In genomic region chr2:214450118-214450894, GRCh38 we compare ENCODE assay signal across 1 cellular context.
TF ChIP-seq lines count a peak whose summit lies in the region.

No MANE protein-coding gene starts in this region.

TF ChIP-seq in WTC11, 78 proteins besides CTCF, POLR2A, EP300 and RAD21 (continued from another document):
- TF ChIP-seq ARID4B (CRISPR knock-in tag; IDR thresholded peaks at IDR 0.05; ENCODE audit: borderline replicate concordance) (no peak), MXD4 (CRISPR knock-in tag; IDR thresholded peaks at IDR 0.05; ENCODE audit: borderline replicate concordance) (no peak), ATF6 (CRISPR knock-in tag; IDR thresholded peaks at IDR 0.05) (no peak), EMX1 (CRISPR knock-in tag; IDR thresholded peaks at IDR 0.05) (no peak), ZNF219 (CRISPR knock-in tag; IDR thresholded peaks at IDR 0.05; ENCODE audit: borderline replicate concordance) (no peak), CBFB (CRISPR knock-in tag; IDR thresholded peaks at IDR 0.05; ENCODE audit: low read depth) (no peak)
